In genomic region chr10:114151486-114151885, GRCh38 we compare ENCODE assay signal across 13 cellular contexts. TPM values are rescaled to one million over a fixed set of nuclear protein-coding genes. Genes with fewer than 3 reads are reported as not detected.
DNase-seq lines count a peak whose midpoint lies in the region; ATAC-seq, FAIRE-seq and TF ChIP-seq lines count a peak whose summit lies in the region.
"Had no signal": no experiment of that assay in that cellular context is flagged by ENCODE, and none has a peak within 500 bp of the region (broad histone marks: within the 10 kb centered on the region; RNA-seq: fewer than 3 reads in every experiment).

No MANE protein-coding gene starts in this region.

- peak in 3 of 4 donors; percentile 35 to 64 (median 46) for ATAC-seq in pancreas
- ATAC-seq in HG02885 (IDR thresholded peaks at IDR 0.05; ENCODE audit: poor library complexity, unreplicated experiment) = no peak
- ATAC-seq in left colon = no peak
- ATAC-seq: activated CD4-positive, CD25-positive, alpha-beta regulatory T cell treated with anti-CD3 and anti-CD28 coated beads, Interleukin-2, amount 50 U/mL, for 24 hours had no signal

- no peak overlapping the region for H3K4me3 ChIP-seq in MG63
- no peak overlapping the region for H3K4me3 ChIP-seq in pancreas
- H3K4me3 ChIP-seq: esophagus muscularis mucosa had no signal

- H3K9me3 ChIP-seq in MG63 = no peaks in the 10 kb centered on the region
- no peaks in the 10 kb centered on the region for H3K9me3 ChIP-seq in pancreas
- H3K9me3 ChIP-seq: esophagus muscularis mucosa had no signal

- intact Hi-C loops in pancreas (cut with DNase I) = no loop called here
- intact Hi-C loops in left colon (cut with DNase I, micrococcal nuclease) = no loop called here

- no peak overlapping the region for H3K27ac ChIP-seq in pancreas
- H3K27ac ChIP-seq: esophagus muscularis mucosa had no signal

- H3K4me1 ChIP-seq in pancreas = no peaks in the 10 kb centered on the region
- H3K4me1 ChIP-seq: esophagus muscularis mucosa had no signal

- peak; percentile 81 for DNase-seq in EH (ENCODE audit: low read depth)
- peak; percentile 50 for DNase-seq in MG63
- DNase-seq in dermis blood vessel endothelial cell = peak; percentile 84
- DNase-seq in pancreas = no peak
- DNase-seq in left colon = no peak
- DNase-seq in retina = no peak
- no peak for DNase-seq in NCI-H2171 (lab: John Stamatoyannopoulos, UW)
- DNase-seq: DMS79, NCI-H1694, small intestine had no signal

- H3K27me3 ChIP-seq in MG63 = no peaks in the 10 kb centered on the region
- no peaks in the 10 kb centered on the region for H3K27me3 ChIP-seq in pancreas
- H3K27me3 ChIP-seq: esophagus muscularis mucosa had no signal

- no peak for FAIRE-seq in pancreas (lab: Jason Lieb, UNC)

- WGBS in pancreas, 2 donors = 83 to 89% methylated on average over 2 of the region's 2 CpGs

- H3K36me3 ChIP-seq in MG63 (no peaks in the 10 kb centered on the region), pancreas (peaks cover 0 to 23% (median 3%) of the 10 kb centered on the region in 3 donors)

- TF ChIP-seq CTCF in pancreas (IDR thresholded peaks at IDR 0.05) = no peak

RNA-seq across cellular contexts. Expression of gene CCDC186, which starts 22.5 kb away (rescaled TPM):
- 1.2 and 5.1 TPM in 2 replicates for total RNA-seq in MG63 (2014; rRNA removed; shearing (Covaris generic); ENCODE audit: low replicate concordance)
- total RNA-seq in dermis blood vessel endothelial cell (21.6 and 24.3 TPM in 2 replicates), pancreas (10 to 100 TPM; 18.0 to 29.5 (median 23.6) TPM), left colon (10 to 100 TPM; 42.3 to 43.3 TPM)
- polyA plus RNA-seq in pancreas = 1 to 10 TPM; 5.1 to 9.4 TPM

RNA-seq across cellular contexts. Expression of gene TDRD1, which starts 27.7 kb away (rescaled TPM):
- total RNA-seq in MG63 (2014; rRNA removed; shearing (Covaris generic); ENCODE audit: low replicate concordance) = not detected in 2 replicates
- total RNA-seq in dermis blood vessel endothelial cell (under 0.01 TPM in 2 replicates), pancreas (1 to 10 TPM in 2 of 6 donors, under 1 TPM in 4; 0.34 to 1.8 (median 0.88) TPM), left colon (1 to 10 TPM in 1 of 2 donors, under 1 TPM in 1; 0.64 to 2.9 TPM)
- under 1 TPM; 0.08 to 0.26 TPM for polyA plus RNA-seq in pancreas

Comparison
In these comparisons a context has a peak if more than half of its experiments do, and no peak if none do; other contexts are left out.
1. DNase-seq: peak in EH (single experiment), MG63 (single experiment) and dermis blood vessel endothelial cell (single experiment); none in pancreas (0 of 6), left colon (0 of 2), retina (single experiment) and NCI-H2171 (single experiment).
2. ATAC-seq: peak in pancreas (3 of 4); none in HG02885 (single experiment) and left colon (single experiment).